9 cellular contexts compared by ENCODE assay signal in genomic region chr2:44075536-44075935, GRCh38.
DNase-seq lines count a peak whose midpoint lies in the region; ATAC-seq and TF ChIP-seq lines count a peak whose summit lies in the region.
"Had no signal": no experiment of that assay in that cellular context is flagged by ENCODE, and none has a peak within 500 bp of the region (broad histone marks: within the 10 kb centered on the region; RNA-seq: fewer than 3 reads in every experiment).

No MANE protein-coding gene starts in this region.

- H3K4me3 ChIP-seq in cardiac fibroblast (replicated peaks in 1 of 2; ENCODE audit: low read depth in 2 of 2, low read length in 2 of 2): no peak overlapping the region

- TF ChIP-seq CTCF in AG09319 (IDR thresholded peaks at IDR 0.05; ENCODE audit: low read depth, low read length) (no peak), cardiac fibroblast (IDR thresholded peaks at IDR 0.05; ENCODE audit: low read depth, low read length) (no peak)

- ATAC-seq in GM18867 (IDR thresholded peaks at IDR 0.05; ENCODE audit: unreplicated experiment) (no peak), GM18907 (IDR thresholded peaks at IDR 0.05; ENCODE audit: unreplicated experiment) (no peak)

- DNase-seq in AG09319 (ENCODE audit: extremely low read depth, low read depth) (peak; percentile 54), MV-4-11 (lab: John Stamatoyannopoulos, UW) (peak; percentile 71), cardiac fibroblast (ENCODE audit: low read depth in 2 of 2) (peak; percentile 40 to 63), medulla oblongata (ENCODE audit: extremely low spot score) (peak; percentile 83), NOMO-1 (lab: John Stamatoyannopoulos, UW; ENCODE audit: unreplicated experiment in 2 of 2) (no peak), GM19240 (ENCODE audit: insufficient read length, low spot score) (no peak)
- DNase-seq: stimulated activated CD4-positive, alpha-beta T cell treated with anti-CD3 and anti-CD28 coated beads, Interleukin-4, amount 100 ng/mL, for 24 hours had no signal

Comparison
In these comparisons a context has a peak if more than half of its experiments do, and no peak if none do; other contexts are left out.
1. DNase-seq: peak in AG09319 (single experiment), MV-4-11 (single experiment), cardiac fibroblast (2 of 2) and medulla oblongata (single experiment); none in NOMO-1 (0 of 2) and GM19240 (single experiment).